17 cellular contexts compared by ENCODE assay signal in the genomic region with DNA sequence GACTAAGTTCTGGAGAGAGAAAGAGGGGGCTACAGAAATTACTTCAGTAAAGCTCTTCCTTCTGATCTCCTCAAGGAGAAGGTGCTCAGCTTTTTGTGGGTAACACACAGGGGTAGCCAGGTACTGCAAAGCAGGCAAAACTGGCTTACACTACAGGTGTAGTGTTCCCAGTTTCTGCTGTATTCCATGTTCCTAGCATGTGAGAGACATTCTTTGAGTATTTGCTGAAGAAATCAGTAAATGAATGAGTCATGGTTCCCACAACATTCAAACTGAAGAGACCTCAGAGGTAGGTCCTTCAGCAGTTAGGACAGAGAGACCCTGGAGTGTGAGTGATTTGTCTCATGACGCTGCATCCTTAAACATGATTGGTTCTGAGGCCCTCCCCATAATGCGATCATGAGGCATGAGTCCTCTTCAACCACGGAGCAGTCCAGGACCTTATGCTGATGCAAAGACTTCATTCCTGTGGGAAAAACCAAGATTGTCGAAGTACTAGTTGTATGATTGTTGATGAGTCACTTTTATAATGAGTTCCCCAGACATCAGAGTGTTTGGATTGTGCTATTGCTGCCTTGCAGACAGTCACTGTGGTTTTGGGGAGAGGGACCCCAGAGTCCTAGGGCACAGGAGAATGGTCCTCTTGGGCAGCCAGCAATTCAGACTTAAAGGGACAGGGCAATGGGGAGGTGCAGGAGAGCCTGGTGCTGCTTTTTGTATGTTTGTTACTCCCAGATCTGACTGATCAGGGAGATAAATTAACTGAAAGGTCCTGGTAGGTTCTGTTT. TPM values are rescaled to one million over a fixed set of nuclear protein-coding genes. Genes with fewer than 3 reads are reported as not detected.
DNase-seq lines count a peak whose midpoint lies in the region; ATAC-seq, FAIRE-seq and TF ChIP-seq lines count a peak whose summit lies in the region.
"Had no signal": no experiment of that assay in that cellular context is flagged by ENCODE, and none has a peak within 500 bp of the region (broad histone marks: within the 10 kb centered on the region; RNA-seq: fewer than 3 reads in every experiment).

No MANE protein-coding gene starts in this region.

- no peak for TF ChIP-seq EP300 in HepG2 (IDR thresholded peaks at IDR 0.05; ENCODE audit: low read depth in 2 of 2, low read length in 2 of 2)
- no peak for TF ChIP-seq EP300 in HepG2 (CRISPR knock-in tag; IDR thresholded peaks at IDR 0.05; ENCODE audit: borderline replicate concordance)

- no peak overlapping the region for H4K5ac ChIP-seq in IMR-90 (ENCODE audit: low read depth, low read length)

- no peaks in the 10 kb centered on the region for H3K36me3 Mint-ChIP-seq in neural progenitor cell

- no peaks in the 10 kb centered on the region for H3K4me1 Mint-ChIP-seq in neural progenitor cell
- H3K4me1 Mint-ChIP-seq: central memory CD8-positive, alpha-beta T cell had no signal

- no peak overlapping the region for H3K27ac Mint-ChIP-seq in neural progenitor cell

- H2BK20ac ChIP-seq in IMR-90 (ENCODE audit: low read depth, low read length) = no peak overlapping the region

- no peak for ATAC-seq in IMR-90 (ENCODE audit: low read depth)
- no peak for ATAC-seq in HepG2
- no peak for ATAC-seq in HG03520 (IDR thresholded peaks at IDR 0.05; ENCODE audit: unreplicated experiment)

- dilution Hi-C loops in IMR-90 (cut with HindIII; ENCODE audit: low sequenced_read_pairs, unreplicated experiment) = no loop called here

- intact Hi-C loops in IMR-90 (cut with micrococcal nuclease) = no loop called here
- intact Hi-C loops in HepG2 (cut with micrococcal nuclease; ENCODE audit: unreplicated experiment) = no loop called here

- H3K18ac ChIP-seq in IMR-90 (ENCODE audit: low read depth, low read length) = no peak overlapping the region

- H2AK5ac ChIP-seq in IMR-90 (ENCODE audit: low read depth, low read length) = no peak overlapping the region

- no peaks in the 10 kb centered on the region for H3K79me2 ChIP-seq in HepG2 (ENCODE audit: insufficient read depth, low read length)
- no peaks in the 10 kb centered on the region for H3K79me2 ChIP-seq in neural progenitor cell (ENCODE audit: low read depth)

- H3K27me3 ChIP-seq in IMR-90 (ENCODE audit: control insufficient read depth, insufficient read depth, low read length) = no peaks in the 10 kb centered on the region
- no peaks in the 10 kb centered on the region for H3K27me3 ChIP-seq in brain microvascular endothelial cell (replicated peaks)
- H3K27me3 ChIP-seq in HepG2 (ENCODE audit: control insufficient read depth in 1 of 2, insufficient read depth in 2 of 2, low read length in 2 of 2) = no peaks in the 10 kb centered on the region; a peak in 1 of 5 replicates
- H3K27me3 ChIP-seq in neural progenitor cell = no peaks in the 10 kb centered on the region
- H3K27me3 ChIP-seq: BLaER1, esophagus squamous epithelium had no signal

- H3K27ac ChIP-seq in IMR-90 (ENCODE audit: insufficient read depth, low read length) (no peak overlapping the region), brain microvascular endothelial cell (peak overlapping the region; percentile 66), HepG2 (ENCODE audit: extremely low read length, insufficient read depth, low read length) (no peak overlapping the region), neural progenitor cell (no peak overlapping the region)
- H3K27ac ChIP-seq: BLaER1, esophagus squamous epithelium had no signal

- CTCF ChIA-PET in IMR-90 (lab: Yijun Ruan, JAX) (no interaction called here), HepG2 (lab: Yijun Ruan, JAX; ENCODE audit: low intra/inter-chr PET ratio, low total read pairs) (no interaction called here)

- no peak for FAIRE-seq in HepG2 (lab: Jason Lieb, UNC)

- no peak overlapping the region for H2BK120ac ChIP-seq in IMR-90 (ENCODE audit: low read depth, low read length)

- H3K36me3 ChIP-seq in IMR-90 (ENCODE audit: control insufficient read depth, insufficient read depth, low read length) (no peaks in the 10 kb centered on the region), brain microvascular endothelial cell (replicated peaks) (no peaks in the 10 kb centered on the region), HepG2 (replicated peaks in 1 of 2; ENCODE audit: control insufficient read depth in 1 of 2, insufficient read depth in 2 of 2, low read length in 2 of 2) (no peaks in the 10 kb centered on the region), neural progenitor cell (peaks cover 3% of the 10 kb centered on the region)
- H3K36me3 ChIP-seq: BLaER1, esophagus squamous epithelium had no signal

- no TSS peak for BruUV-seq in IMR-90 (replicated peaks; lab: Mats Ljungman, UMichigan)
- no TSS peak for BruUV-seq in HepG2 (replicated peaks; lab: Mats Ljungman, UMichigan)

- WGBS in IMR-90 (ENCODE audit: extremely low coverage in 2 of 2, insufficient read length in 1 of 2), 2 experiments = no CpG with 5 or more reads among the region's 4 CpGs
- 36% methylated on average over 4 of the region's 4 CpGs for WGBS in HepG2 (ENCODE audit: low lambda C conversion rate)

- no peaks in the 10 kb centered on the region for H3F3A ChIP-seq in neural progenitor cell (ENCODE audit: low read depth)

- H3K56ac ChIP-seq in IMR-90 (ENCODE audit: extremely low read depth, insufficient read depth, low read length) = no peak overlapping the region

- no peaks in the 10 kb centered on the region for H4K20me1 ChIP-seq in IMR-90 (ENCODE audit: insufficient read depth, low read length)
- H4K20me1 ChIP-seq in HepG2 (ENCODE audit: insufficient read depth, low read length) = no peaks in the 10 kb centered on the region
- no peaks in the 10 kb centered on the region for H4K20me1 ChIP-seq in neural progenitor cell (ENCODE audit: low read depth)
- H4K20me1 ChIP-seq: BLaER1 had no signal

- H3K4me3 ChIP-seq in IMR-90 (ENCODE audit: insufficient read depth, low read depth, low read length) (no peak overlapping the region), brain microvascular endothelial cell (ENCODE audit: low read depth, low read length) (no peak overlapping the region), HepG2 (replicated peaks in 1 of 3; ENCODE audit: insufficient read depth in 1 of 3, low read depth in 2 of 3, low read length in 3 of 3) (no peak overlapping the region), neural progenitor cell (no peak overlapping the region)
- H3K4me3 ChIP-seq: BLaER1, esophagus squamous epithelium had no signal

- no peak overlapping the region for H4K8ac ChIP-seq in IMR-90 (ENCODE audit: low read depth in 2 of 2, low read length in 2 of 2)

- no peak for TF ChIP-seq RAD21 in IMR-90 (IDR thresholded peaks at IDR 0.05; ENCODE audit: low read length)
- no peak for TF ChIP-seq RAD21 in HepG2 (CRISPR knock-in tag; IDR thresholded peaks at IDR 0.05)

- H3K4me2 ChIP-seq in IMR-90 (ENCODE audit: low read depth, low read length) (no peak overlapping the region), HepG2 (ENCODE audit: low read depth, low read length) (no peak overlapping the region), neural progenitor cell (no peak overlapping the region)
- H3K4me2 ChIP-seq: BLaER1 had no signal

- H2AFZ ChIP-seq in IMR-90 (replicated peaks; ENCODE audit: low read length, poor library complexity) = no peak overlapping the region
- H2AFZ ChIP-seq in HepG2 (ENCODE audit: low read length) = no peak overlapping the region
- no peak overlapping the region for H2AFZ ChIP-seq in neural progenitor cell (replicated peaks)

- no peaks in the 10 kb centered on the region for H3K27me3 Mint-ChIP-seq in neural progenitor cell (ENCODE audit: insufficient read depth, low read depth)

- no peaks in the 10 kb centered on the region for H3K79me1 ChIP-seq in IMR-90 (ENCODE audit: low read depth in 1 of 2, low read length in 2 of 2)

- in situ Hi-C loops in IMR-90 (cut with MboI; ENCODE audit: low sequenced_read_pairs) (no loop called here), brain microvascular endothelial cell (cut with HindIII; ENCODE audit: low pct_ligation_motif_present, low sequenced_read_pairs) (no loop called here), HepG2 (cut with HindIII; ENCODE audit: extremely low pct_ligation_motif_present, low pct_unique_long_range_greater_than_20kb) (no loop called here)

- no peak overlapping the region for H4K91ac ChIP-seq in IMR-90 (ENCODE audit: insufficient read depth, low read depth, low read length)

- TF ChIP-seq CTCF in IMR-90 (conservative IDR thresholded peaks at IDR 0.05; ENCODE audit: low read depth, low read length) (no peak), brain microvascular endothelial cell (IDR thresholded peaks at IDR 0.05; ENCODE audit: low read depth, low read length, missing control alignments) (no peak), HepG2 (CRISPR knock-in tag; IDR thresholded peaks at IDR 0.05) (no peak), neural progenitor cell (IDR thresholded peaks at IDR 0.05) (no peak)

- H3K14ac ChIP-seq in IMR-90 (replicated peaks; ENCODE audit: low read depth, low read length) = no peak overlapping the region

- TF ChIP-seq POLR2A in IMR-90 (IDR thresholded peaks at IDR 0.05; ENCODE audit: low read depth, low read length) (no peak), HepG2 (IDR thresholded peaks at IDR 0.05; ENCODE audit: insufficient read depth in 1 of 2, low read depth in 2 of 2, low read length in 2 of 2) (no peak)

- H3K9ac ChIP-seq in IMR-90 (ENCODE audit: low read depth, low read length) = no peak overlapping the region
- H3K9ac ChIP-seq in HepG2 (ENCODE audit: insufficient read depth, low read depth, low read length) = no peak overlapping the region
- no peak overlapping the region for H3K9ac ChIP-seq in neural progenitor cell
- H3K9ac ChIP-seq: BLaER1 had no signal

- DNase-seq in AG20443 (ENCODE audit: low spot score) = peak; percentile 81
- DNase-seq in IMR-90 = peak; percentile 24
- peak; percentile 88 for DNase-seq in brain microvascular endothelial cell
- no peak for DNase-seq in HepG2 (ENCODE audit: low spot score)
- DNase-seq in neural progenitor cell (ENCODE audit: low spot score) = no peak
- DNase-seq in activated T-cell treated with anti-CD3 and anti-CD28 coated beads, Interleukin-2, amount 50 U/mL, for 48 hours = no peak
- DNase-seq in middle frontal gyrus (ENCODE audit: extremely low spot score, low spot score) = no peak
- DNase-seq: activated naive CD4-positive, alpha-beta T cell treated with Interleukin-2 at 50 U/mL for 16 hours; esophagus squamous epithelium; NCI-H187 treated with DMSO at 0.1 percent for 48 hours; posterior cingulate gyrus; SHP77 treated with DMSO at 0.1 percent for 48 hours had no signal

- H3K9me3 Mint-ChIP-seq in neural progenitor cell = no peaks in the 10 kb centered on the region
- H3K9me3 Mint-ChIP-seq: central memory CD8-positive, alpha-beta T cell had no signal

- H2AK9ac ChIP-seq in IMR-90 (replicated peaks; ENCODE audit: low read depth, low read length, poor library complexity) = no peak overlapping the region

- peak overlapping the region; percentile 37 for H2BK5ac ChIP-seq in IMR-90 (ENCODE audit: low read depth, low read length, poor library complexity, severe bottlenecking)

- no peak overlapping the region for H3K4me3 Mint-ChIP-seq in neural progenitor cell
- H3K4me3 Mint-ChIP-seq: central memory CD8-positive, alpha-beta T cell had no signal

- no peak overlapping the region for H3K4ac ChIP-seq in IMR-90 (ENCODE audit: low read depth, low read length)

- H3K9me3 ChIP-seq in IMR-90 (ENCODE audit: control insufficient read depth, insufficient read depth, low read length) (peaks cover 12% of the 10 kb centered on the region), HepG2 (ENCODE audit: low read length) (peaks cover 53% of the 10 kb centered on the region), neural progenitor cell (ENCODE audit: low read depth) (peaks cover 39% of the 10 kb centered on the region)
- H3K9me3 ChIP-seq: BLaER1, esophagus squamous epithelium had no signal

- POLR2A ChIA-PET in IMR-90 (lab: Charles Lee; ENCODE audit: unreplicated experiment) = interaction anchor here (0.6 kb wide), 1 partner anchor 387 kb away, joined by 3 read pairs; no protein-coding TSS in a partner anchor
- POLR2A ChIA-PET in HepG2 (lab: Yijun Ruan, JAX) = no interaction called here

- H3K4me1 ChIP-seq in IMR-90 (ENCODE audit: control insufficient read depth, insufficient read depth, low read length) = no peaks in the 10 kb centered on the region
- H3K4me1 ChIP-seq in HepG2 (ENCODE audit: insufficient read depth, low read length) = no peaks in the 10 kb centered on the region
- no peaks in the 10 kb centered on the region for H3K4me1 ChIP-seq in neural progenitor cell
- H3K4me1 ChIP-seq: BLaER1, esophagus squamous epithelium had no signal

- no peak overlapping the region for H2BK15ac ChIP-seq in IMR-90 (ENCODE audit: low read depth, low read length)

- no peak overlapping the region for H3K23ac ChIP-seq in IMR-90 (ENCODE audit: low read depth, low read length)

- H3K9me1 ChIP-seq in IMR-90 (ENCODE audit: insufficient read depth, low read length) = no peaks in the 10 kb centered on the region

RNA-seq across cellular contexts. Expression of gene OR10J4, which starts 2.7 kb away (rescaled TPM):
- total RNA-seq in IMR-90 (2012; rRNA removed) (not detected in 2 replicates), HepG2 (2016; rRNA removed; fragmentation: Illumina TruSeq; extraction: Trizol) (not detected in 2 replicates), neural progenitor cell (ENCODE audit: low replicate concordance) (not detected in 2 replicates)
- polyA plus RNA-seq in IMR-90 (2012; rRNA removed) (not detected in 2 replicates), HepG2 (2011; rRNA removed) (not detected in 2 replicates)
- not detected in 2 replicates for polyA plus RNA-seq in IMR-90 (2012; cell fraction: cytosol; rRNA removed)
- not detected in 2 replicates for polyA plus RNA-seq in IMR-90 (2012; cell fraction: nucleus; rRNA removed; ENCODE audit: low replicate concordance)
- not detected in 2 replicates for total RNA-seq in HepG2 (2016; cell fraction: cytosol; rRNA removed; fragmentation: Illumina TruSeq; extraction: Trizol; ENCODE audit: low read depth)
- total RNA-seq in HepG2 (2016; cell fraction: insoluble cytoplasmic fraction; rRNA removed; fragmentation: Illumina TruSeq; extraction: Trizol) = not detected in 2 replicates
- not detected in 2 replicates for total RNA-seq in HepG2 (2016; cell fraction: membrane; rRNA removed; fragmentation: Illumina TruSeq; extraction: Trizol)
- not detected in 2 replicates for total RNA-seq in HepG2 (2016; cell fraction: nucleus; rRNA removed; fragmentation: Illumina TruSeq; extraction: Trizol)
- not detected in 2 replicates for polyA plus RNA-seq in HepG2 (2011; cell fraction: cytosol; rRNA removed)
- polyA plus RNA-seq in HepG2 (2011; cell fraction: nucleus; rRNA removed) = not detected in 2 replicates
- not detected in 2 replicates for polyA plus RNA-seq in HepG2 (2012)
- not detected in 2 replicates for polyA plus RNA-seq in HepG2 (2016; cell fraction: cytosol; fragmentation: Illumina TruSeq; extraction: Trizol; ENCODE audit: low read depth)
- polyA plus RNA-seq in HepG2 (2016; cell fraction: insoluble cytoplasmic fraction; fragmentation: Illumina TruSeq; extraction: Trizol; ENCODE audit: low read depth) = not detected in 2 replicates
- not detected in 2 replicates for polyA plus RNA-seq in HepG2 (2016; cell fraction: membrane; fragmentation: Illumina TruSeq; extraction: Trizol; ENCODE audit: low read depth)
- not detected in 2 replicates for polyA plus RNA-seq in HepG2 (2016; cell fraction: nucleus; fragmentation: Illumina TruSeq; extraction: Trizol; ENCODE audit: insufficient read depth, low read depth)
- not detected in 2 replicates for polyA minus RNA-seq in HepG2 (2011; rRNA and poly(A)+ RNA removed; ENCODE audit: low replicate concordance)
- polyA minus RNA-seq in HepG2 (2011; cell fraction: cytosol; rRNA and poly(A)+ RNA removed) = not detected in 2 replicates
- polyA minus RNA-seq in HepG2 (2011; cell fraction: nucleus; rRNA and poly(A)+ RNA removed) = not detected in 2 replicates
- total RNA-seq: activated CD8-positive, alpha-beta memory T cell treated with anti-CD3 and anti-CD28 coated beads for 36 hours; esophagus squamous epithelium; mononuclear cell had no signal

RNA-seq across cellular contexts. Expression of gene OR10J1, which starts 10.3 kb away (rescaled TPM):
- total RNA-seq in IMR-90 (2012; rRNA removed) = not detected in 2 replicates
- not detected in 2 replicates for polyA plus RNA-seq in IMR-90 (2012; rRNA removed)
- not detected in 2 replicates for polyA plus RNA-seq in IMR-90 (2012; cell fraction: cytosol; rRNA removed)
- polyA plus RNA-seq in IMR-90 (2012; cell fraction: nucleus; rRNA removed; ENCODE audit: low replicate concordance) = not detected in 2 replicates
- total RNA-seq in HepG2 (2016; rRNA removed; fragmentation: Illumina TruSeq; extraction: Trizol) = not detected in 2 replicates
- total RNA-seq in HepG2 (2016; cell fraction: cytosol; rRNA removed; fragmentation: Illumina TruSeq; extraction: Trizol; ENCODE audit: low read depth) = not detected in 2 replicates
- not detected in 2 replicates for total RNA-seq in HepG2 (2016; cell fraction: insoluble cytoplasmic fraction; rRNA removed; fragmentation: Illumina TruSeq; extraction: Trizol)
- not detected in 2 replicates for total RNA-seq in HepG2 (2016; cell fraction: membrane; rRNA removed; fragmentation: Illumina TruSeq; extraction: Trizol)
- total RNA-seq in HepG2 (2016; cell fraction: nucleus; rRNA removed; fragmentation: Illumina TruSeq; extraction: Trizol) = not detected in 2 replicates
- polyA plus RNA-seq in HepG2 (2011; rRNA removed) = not detected in 2 replicates
- polyA plus RNA-seq in HepG2 (2011; cell fraction: cytosol; rRNA removed) = not detected in 2 replicates
- not detected in 2 replicates for polyA plus RNA-seq in HepG2 (2011; cell fraction: nucleus; rRNA removed)
- polyA plus RNA-seq in HepG2 (2012) = not detected in 2 replicates
- polyA plus RNA-seq in HepG2 (2016; cell fraction: cytosol; fragmentation: Illumina TruSeq; extraction: Trizol; ENCODE audit: low read depth) = not detected in 2 replicates
- polyA plus RNA-seq in HepG2 (2016; cell fraction: insoluble cytoplasmic fraction; fragmentation: Illumina TruSeq; extraction: Trizol; ENCODE audit: low read depth) = not detected in 2 replicates
- not detected in 2 replicates for polyA plus RNA-seq in HepG2 (2016; cell fraction: membrane; fragmentation: Illumina TruSeq; extraction: Trizol; ENCODE audit: low read depth)
- not detected in 2 replicates for polyA plus RNA-seq in HepG2 (2016; cell fraction: nucleus; fragmentation: Illumina TruSeq; extraction: Trizol; ENCODE audit: insufficient read depth, low read depth)
- not detected in 2 replicates for polyA minus RNA-seq in HepG2 (2011; rRNA and poly(A)+ RNA removed; ENCODE audit: low replicate concordance)
- polyA minus RNA-seq in HepG2 (2011; cell fraction: cytosol; rRNA and poly(A)+ RNA removed) = not detected in 2 replicates
- not detected in 2 replicates for polyA minus RNA-seq in HepG2 (2011; cell fraction: nucleus; rRNA and poly(A)+ RNA removed)
- not detected in 2 replicates for total RNA-seq in neural progenitor cell (ENCODE audit: low replicate concordance)
- total RNA-seq: activated CD8-positive, alpha-beta memory T cell treated with anti-CD3 and anti-CD28 coated beads for 36 hours; esophagus squamous epithelium; mononuclear cell had no signal

Comparison
In these comparisons a context has a peak if more than half of its experiments do, and no peak if none do; other contexts are left out.
1. DNase-seq: peak in AG20443 (single experiment), IMR-90 (single experiment) and brain microvascular endothelial cell (single experiment); none in HepG2 (single experiment), neural progenitor cell (single experiment), activated T-cell treated with anti-CD3 and anti-CD28 coated beads, Interleukin-2, amount 50 U/mL, for 48 hours (0 of 2) and middle frontal gyrus (single experiment).